ENCODE assay signal across 8 cellular contexts in genomic region chr12:25694072-25694471, GRCh38.
DNase-seq lines count a peak whose midpoint lies in the region; ATAC-seq and TF ChIP-seq lines count a peak whose summit lies in the region.
"Had no signal": no experiment of that assay in that cellular context is flagged by ENCODE, and none has a peak within 500 bp of the region (broad histone marks: within the 10 kb centered on the region; RNA-seq: fewer than 3 reads in every experiment).

No MANE protein-coding gene starts in this region.

- TF ChIP-seq EP300 in sigmoid colon (IDR thresholded peaks at IDR 0.05): no peak

- H3K18ac ChIP-seq in IMR-90 (ENCODE audit: low read depth, low read length): no peak overlapping the region

- peaks cover 2% of the 10 kb centered on the region for H3K4me1 ChIP-seq in IMR-90 (ENCODE audit: control insufficient read depth, insufficient read depth, low read length)
- no peaks in the 10 kb centered on the region for H3K4me1 ChIP-seq in left ventricle myocardium inferior
- H3K4me1 ChIP-seq in thoracic aorta (ENCODE audit: control insufficient read depth in 1 of 2, low read depth in 2 of 2): peaks cover 3 to 8% of the 10 kb centered on the region in 2 donors
- H3K4me1 ChIP-seq in sigmoid colon: peaks cover 0 to 5% (median 0%) of the 10 kb centered on the region in 4 donors

- H4K8ac ChIP-seq in IMR-90 (ENCODE audit: low read depth in 2 of 2, low read length in 2 of 2): peak overlapping the region in 1 of 2 experiments; percentile 10; a peak in 1 of 4 replicates

- H3K23ac ChIP-seq in IMR-90 (ENCODE audit: low read depth, low read length): no peak overlapping the region

- H3K4me3 ChIP-seq in IMR-90 (ENCODE audit: insufficient read depth, low read depth, low read length): peak overlapping the region; percentile 0; the same call in 1 of the 2 replicates
- H3K4me3 ChIP-seq in astrocyte of the spinal cord (ENCODE audit: low read depth, low read length): no peak overlapping the region
- H3K4me3 ChIP-seq in left ventricle myocardium inferior: no peak overlapping the region
- H3K4me3 ChIP-seq in thoracic aorta: no peak overlapping the region
- no peak overlapping the region for H3K4me3 ChIP-seq in sigmoid colon

- peak overlapping the region; percentile 16; the same call in 1 of the 2 replicates for H3K14ac ChIP-seq in IMR-90 (replicated peaks; ENCODE audit: low read depth, low read length)

- peak overlapping the region; percentile 2 for H2BK5ac ChIP-seq in IMR-90 (ENCODE audit: low read depth, low read length, poor library complexity, severe bottlenecking)

- WGBS in IMR-90 (ENCODE audit: extremely low coverage in 2 of 2, insufficient read length in 1 of 2), 2 experiments: no CpG with 5 or more reads among the region's 7 CpGs
- WGBS in sigmoid colon, 2 donors: 72 to 81% methylated on average over 7 of the region's 7 CpGs

- POLR2A ChIA-PET in IMR-90 (lab: Charles Lee; ENCODE audit: unreplicated experiment): no interaction called here

- CTCF ChIA-PET in IMR-90 (lab: Yijun Ruan, JAX): no interaction called here

- no peak overlapping the region for H3K56ac ChIP-seq in IMR-90 (ENCODE audit: extremely low read depth, insufficient read depth, low read length)

- H2AK9ac ChIP-seq in IMR-90 (replicated peaks; ENCODE audit: low read depth, low read length, poor library complexity): no peak overlapping the region

- H3K9me3 ChIP-seq in IMR-90 (ENCODE audit: control insufficient read depth, insufficient read depth, low read length) (peaks cover 5% of the 10 kb centered on the region; the same call in 1 of the 2 replicates), left ventricle myocardium inferior (replicated peaks) (peaks cover 10% of the 10 kb centered on the region), thoracic aorta (no peaks in the 10 kb centered on the region), sigmoid colon (no peaks in the 10 kb centered on the region)

- dilution Hi-C loops in IMR-90 (cut with HindIII; ENCODE audit: low sequenced_read_pairs, unreplicated experiment): no loop called here

- no peak overlapping the region for H3K9ac ChIP-seq in IMR-90 (ENCODE audit: low read depth, low read length)

- H2BK20ac ChIP-seq in IMR-90 (ENCODE audit: low read depth, low read length): peak overlapping the region; percentile 13; the same call in 1 of the 2 replicates

- H3K27me3 ChIP-seq in IMR-90 (ENCODE audit: control insufficient read depth, insufficient read depth, low read length) (no peaks in the 10 kb centered on the region), left ventricle myocardium inferior (ENCODE audit: low read depth) (no peaks in the 10 kb centered on the region), thoracic aorta (replicated peaks; ENCODE audit: insufficient read depth) (no peaks in the 10 kb centered on the region), sigmoid colon (no peaks in the 10 kb centered on the region)

- no peak for TF ChIP-seq POLR2A in IMR-90 (IDR thresholded peaks at IDR 0.05; ENCODE audit: low read depth, low read length)
- no peak for TF ChIP-seq POLR2A in sigmoid colon (IDR thresholded peaks at IDR 0.05)

- intact Hi-C loops in IMR-90 (cut with micrococcal nuclease): no loop called here
- intact Hi-C loops in left ventricle myocardium inferior (cut with micrococcal nuclease): no loop called here
- intact Hi-C loops in sigmoid colon (cut with DNase I): no loop called here

- no peak overlapping the region for H4K91ac ChIP-seq in IMR-90 (ENCODE audit: insufficient read depth, low read depth, low read length)

- no peaks in the 10 kb centered on the region for H3K9me1 ChIP-seq in IMR-90 (ENCODE audit: insufficient read depth, low read length)

- no peak overlapping the region for H3K4ac ChIP-seq in IMR-90 (ENCODE audit: low read depth, low read length)

- H4K20me1 ChIP-seq in IMR-90 (ENCODE audit: insufficient read depth, low read length): no peaks in the 10 kb centered on the region

- no peaks in the 10 kb centered on the region for H3K36me3 ChIP-seq in IMR-90 (ENCODE audit: control insufficient read depth, insufficient read depth, low read length)
- H3K36me3 ChIP-seq in left ventricle myocardium inferior: no peaks in the 10 kb centered on the region
- no peaks in the 10 kb centered on the region for H3K36me3 ChIP-seq in thoracic aorta
- no peaks in the 10 kb centered on the region for H3K36me3 ChIP-seq in sigmoid colon

- DNase-seq in IMR-90 (peak; percentile 85), astrocyte of the spinal cord (ENCODE audit: low read depth, low spot score) (peak; percentile 54), left ventricle myocardium inferior (no peak), thoracic aorta (ENCODE audit: low spot score) (peak; percentile 11), NOMO-1 (lab: John Stamatoyannopoulos, UW; ENCODE audit: unreplicated experiment in 2 of 2) (no peak), sigmoid colon (no peak)
- DNase-seq: NCI-H2171 had no signal

- H2BK15ac ChIP-seq in IMR-90 (ENCODE audit: low read depth, low read length): no peak overlapping the region

- H2AFZ ChIP-seq in IMR-90 (replicated peaks; ENCODE audit: low read length, poor library complexity): peak overlapping the region; percentile 73

- H3K4me2 ChIP-seq in IMR-90 (ENCODE audit: low read depth, low read length): peak overlapping the region; percentile 56

- in situ Hi-C loops in IMR-90 (cut with MboI; ENCODE audit: low sequenced_read_pairs): no loop called here
- in situ Hi-C loops in astrocyte of the spinal cord (cut with HindIII; ENCODE audit: low sequenced_read_pairs): no loop called here

- H3K27ac ChIP-seq in IMR-90 (ENCODE audit: insufficient read depth, low read length) (no peak overlapping the region), left ventricle myocardium inferior (replicated peaks) (peak overlapping the region; percentile 18), thoracic aorta (no peak overlapping the region), sigmoid colon (no peak overlapping the region)

- no peak for TF ChIP-seq RAD21 in IMR-90 (IDR thresholded peaks at IDR 0.05; ENCODE audit: low read length)

- no TSS peak for BruUV-seq in IMR-90 (replicated peaks; lab: Mats Ljungman, UMichigan)

- no peak overlapping the region for H4K5ac ChIP-seq in IMR-90 (ENCODE audit: low read depth, low read length)

- peak; percentile 97 for ATAC-seq in IMR-90 (ENCODE audit: low read depth)
- no peak for ATAC-seq in thoracic aorta (ENCODE audit: insufficient number of reproducible peaks, low FRiP score, low read depth)
- ATAC-seq in GM18511 (IDR thresholded peaks at IDR 0.05; ENCODE audit: unreplicated experiment): no peak

- no peak for TF ChIP-seq CTCF in IMR-90 (conservative IDR thresholded peaks at IDR 0.05; ENCODE audit: low read depth, low read length)
- TF ChIP-seq CTCF in astrocyte of the spinal cord (IDR thresholded peaks at IDR 0.05; ENCODE audit: low read depth, low read length): no peak
- no peak for TF ChIP-seq CTCF in left ventricle myocardium inferior (IDR thresholded peaks at IDR 0.05; ENCODE audit: borderline replicate concordance)
- no peak for TF ChIP-seq CTCF in thoracic aorta (IDR thresholded peaks at IDR 0.05)
- TF ChIP-seq CTCF in sigmoid colon (IDR thresholded peaks at IDR 0.05): no peak

- peak overlapping the region; percentile 24; the same call in 1 of the 2 replicates for H2BK120ac ChIP-seq in IMR-90 (ENCODE audit: low read depth, low read length)

- no peaks in the 10 kb centered on the region for H3K79me1 ChIP-seq in IMR-90 (ENCODE audit: low read depth in 1 of 2, low read length in 2 of 2)

- H2AK5ac ChIP-seq in IMR-90 (ENCODE audit: low read depth, low read length): no peak overlapping the region

TF ChIP-seq in IMR-90, 13 proteins besides CTCF, POLR2A, EP300 and RAD21:
- TF ChIP-seq RFX5 (IDR thresholded peaks at IDR 0.05; ENCODE audit: low read depth, low read length): no peak
- no peak for TF ChIP-seq ELK1 (IDR thresholded peaks at IDR 0.05; ENCODE audit: borderline replicate concordance, low read depth, low read length)
- TF ChIP-seq RCOR1 (IDR thresholded peaks at IDR 0.05; ENCODE audit: insufficient replicate concordance, low read length): no peak
- TF ChIP-seq BHLHE40 (IDR thresholded peaks at IDR 0.05; ENCODE audit: low read depth, low read length): peak; percentile 19; the same call in 1 of the 2 replicates
- TF ChIP-seq NFE2L2 (IDR thresholded peaks at IDR 0.05; ENCODE audit: low read depth, low read length): no peak
- TF ChIP-seq USF2 (IDR thresholded peaks at IDR 0.05; ENCODE audit: low read depth, low read length): no peak
- no peak for TF ChIP-seq SMC3 (IDR thresholded peaks at IDR 0.05; ENCODE audit: low read depth, low read length)
- TF ChIP-seq MAZ (IDR thresholded peaks at IDR 0.05; ENCODE audit: borderline replicate concordance, low read depth, low read length): 0 out of 2 replicates have a peak, but pooled peaks have one; percentile 14
- no peak for TF ChIP-seq CHD1 (IDR thresholded peaks at IDR 0.05; ENCODE audit: low read depth, low read length)
- TF ChIP-seq MAFK (IDR thresholded peaks at IDR 0.05; ENCODE audit: low read depth, low read length): no peak
- peak; percentile 69 for TF ChIP-seq CEBPB (IDR thresholded peaks at IDR 0.05; ENCODE audit: low read depth, low read length)
- peak; percentile 79 for TF ChIP-seq FOS (IDR thresholded peaks at IDR 0.05; ENCODE audit: low read depth, low read length)
- TF ChIP-seq MXI1 (IDR thresholded peaks at IDR 0.05; ENCODE audit: borderline replicate concordance, low read depth, low read length): no peak

Comparison
In these comparisons a context has a peak if more than half of its experiments do, and no peak if none do; other contexts are left out.
1. DNase-seq: peak in IMR-90 (single experiment), astrocyte of the spinal cord (single experiment) and thoracic aorta (single experiment); none in left ventricle myocardium inferior (single experiment), NOMO-1 (0 of 2) and sigmoid colon (single experiment).